In the genomic region with DNA sequence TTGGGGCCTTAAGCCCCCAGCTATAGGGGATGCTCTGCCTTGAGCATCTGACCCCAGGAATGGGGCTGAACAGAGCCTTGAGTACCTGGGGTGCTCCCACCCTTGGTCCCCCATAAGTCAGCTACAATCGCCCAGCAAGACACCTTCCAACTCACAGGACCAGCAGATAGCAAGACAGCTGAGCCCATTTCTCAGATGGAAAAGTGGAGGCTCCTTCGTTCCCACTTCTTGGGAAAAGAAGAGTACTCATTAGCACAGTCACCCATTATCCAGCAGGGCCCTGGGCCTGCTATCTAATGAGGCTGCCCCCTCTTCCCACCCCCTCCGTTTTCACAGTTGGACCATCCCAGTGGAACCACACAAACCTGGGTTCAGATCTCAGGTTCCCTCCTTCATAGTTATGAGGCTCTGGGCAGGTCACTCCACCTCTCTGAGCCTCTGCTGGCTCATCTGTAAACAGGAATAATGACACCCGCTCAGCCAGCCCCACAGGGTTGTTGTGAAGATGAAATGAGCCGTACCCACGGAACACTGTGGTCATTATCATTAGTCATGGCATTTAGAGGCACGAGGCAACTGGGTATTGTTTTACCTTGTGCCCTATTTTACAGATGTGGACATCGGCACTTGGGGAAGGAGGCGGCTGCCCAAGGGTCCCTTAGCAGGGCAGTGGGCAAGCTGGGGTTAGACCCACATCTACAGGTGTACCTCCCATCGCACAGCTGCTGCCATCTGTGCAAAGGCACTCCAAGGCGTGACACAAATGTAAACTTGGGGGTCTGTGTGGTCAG, we compare ENCODE assay signal across 1 cellular context.
TF ChIP-seq lines count a peak whose summit lies in the region.

No MANE protein-coding gene starts in this region.

TF ChIP-seq in H1, 55 proteins besides CTCF, POLR2A, EP300 and RAD21:
- TF ChIP-seq PHF8 (conservative IDR thresholded peaks at IDR 0.05; ENCODE audit: low read depth, low read length) (no peak), KDM1A (IDR thresholded peaks at IDR 0.05; ENCODE audit: borderline replicate concordance, low read length) (peak; percentile 44; the same call in 1 of the 2 replicates), TBP (IDR thresholded peaks at IDR 0.05; ENCODE audit: low read depth, low read length) (no peak)
